17 cellular contexts compared by ENCODE assay signal in genomic region chrY:10973422-10973821, GRCh38.
DNase-seq lines count a peak whose midpoint lies in the region; ATAC-seq, FAIRE-seq and TF ChIP-seq lines count a peak whose summit lies in the region.
"Had no signal": no experiment of that assay in that cellular context is flagged by ENCODE, and none has a peak within 500 bp of the region (broad histone marks: within the 10 kb centered on the region; RNA-seq: fewer than 3 reads in every experiment).

No MANE protein-coding gene starts in this region.

- H3K27me3 ChIP-seq in right lobe of liver: no peaks in the 10 kb centered on the region
- H3K27me3 ChIP-seq in HepG2 (ENCODE audit: control insufficient read depth in 1 of 2, insufficient read depth in 2 of 2, low read length in 2 of 2): no peaks in the 10 kb centered on the region
- H3K27me3 ChIP-seq in left lung: no peaks in the 10 kb centered on the region
- H3K27me3 ChIP-seq in spleen (replicated peaks in 1 of 7): no peaks in the 10 kb centered on the region
- H3K27me3 ChIP-seq: BLaER1 treated with 17β-estradiol and CSF1 and Interleukin-3, amounts not matched to agents 10 nM and 100 nM had no signal

- TF ChIP-seq RAD21 in HepG2 (CRISPR knock-in tag; IDR thresholded peaks at IDR 0.05): no peak

- no peak overlapping the region for H3K4me2 ChIP-seq in HepG2 (ENCODE audit: low read depth, low read length)
- H3K4me2 ChIP-seq: BLaER1 treated with 17β-estradiol and CSF1 and Interleukin-3, amounts not matched to agents 10 nM and 100 nM had no signal

- no peaks in the 10 kb centered on the region for H3K79me2 ChIP-seq in HepG2 (ENCODE audit: insufficient read depth, low read length)

- no TSS peak for BruUV-seq in HepG2 (replicated peaks; lab: Mats Ljungman, UMichigan)

- POLR2A ChIA-PET in HepG2 (lab: Yijun Ruan, JAX): no interaction called here

- ATAC-seq in right lobe of liver (no peak), HepG2 (no peak), left lung (no peak)
- ATAC-seq: PC-3 had no signal

- no peaks in the 10 kb centered on the region for H3K4me1 ChIP-seq in right lobe of liver
- no peaks in the 10 kb centered on the region for H3K4me1 ChIP-seq in HepG2 (ENCODE audit: insufficient read depth, low read length)
- no peaks in the 10 kb centered on the region for H3K4me1 ChIP-seq in left lung
- no peaks in the 10 kb centered on the region for H3K4me1 ChIP-seq in spleen
- H3K4me1 ChIP-seq: BLaER1 treated with 17β-estradiol and CSF1 and Interleukin-3, amounts not matched to agents 10 nM and 100 nM had no signal

- H4K20me1 ChIP-seq in HepG2 (ENCODE audit: insufficient read depth, low read length): no peaks in the 10 kb centered on the region
- H4K20me1 ChIP-seq: BLaER1 treated with 17β-estradiol and CSF1 and Interleukin-3, amounts not matched to agents 10 nM and 100 nM had no signal

- DNase-seq in right lobe of liver (peak in 2 of 3 donors; percentile 10 to 21), HepG2 (ENCODE audit: low spot score) (no peak), left lung (peak; percentile 4 to 9), spleen (peak; percentile 35), GM12892 (ENCODE audit: insufficient read length) (no peak), SK-N-DZ (ENCODE audit: low spot score) (no peak), globus pallidus (ENCODE audit: low spot score) (no peak)
- DNase-seq: CD8-positive, alpha-beta memory T cell; DMS79; KG1; NCI-H1417 treated with DMSO at 0.1 percent for 48 hours; NCI-H1930; NCI-H345; NCI-H524 treated with DMSO at 0.1 percent for 48 hours; PC-3 had no signal

- H3K4me3 ChIP-seq in right lobe of liver (no peak overlapping the region), HepG2 (replicated peaks in 1 of 3; ENCODE audit: insufficient read depth in 1 of 3, low read depth in 2 of 3, low read length in 3 of 3) (no peak overlapping the region), left lung (no peak overlapping the region), spleen (no peak overlapping the region)
- H3K4me3 ChIP-seq: BLaER1 treated with 17β-estradiol and CSF1 and Interleukin-3, amounts not matched to agents 10 nM and 100 nM had no signal

- 4% methylated on average over 4 of the region's 10 CpGs for WGBS in right lobe of liver (ENCODE audit: insufficient coverage, low coverage, low lambda C conversion rate, missing lambda C conversion rate)
- WGBS in HepG2 (ENCODE audit: low lambda C conversion rate): 53% methylated on average over 10 of the region's 10 CpGs
- 21 to 75% (median 47%) methylated on average over 8 to 10 of the region's 10 CpGs; no CpG with 5 or more reads in 1 of the 5 donors for WGBS in spleen, 5 donors

- H3K27ac ChIP-seq in right lobe of liver: no peak overlapping the region
- no peak overlapping the region for H3K27ac ChIP-seq in HepG2 (ENCODE audit: extremely low read length, insufficient read depth, low read length)
- no peak overlapping the region for H3K27ac ChIP-seq in left lung
- no peak overlapping the region for H3K27ac ChIP-seq in spleen
- H3K27ac ChIP-seq: BLaER1 treated with 17β-estradiol and CSF1 and Interleukin-3, amounts not matched to agents 10 nM and 100 nM had no signal

- FAIRE-seq in HepG2 (lab: Jason Lieb, UNC): no peak
- FAIRE-seq in GM12892 (lab: Jason Lieb, UNC): no peak
- FAIRE-seq: H54 had no signal

- intact Hi-C loops in right lobe of liver (cut with DNase I): no loop called here
- intact Hi-C loops in HepG2 (cut with micrococcal nuclease; ENCODE audit: unreplicated experiment): no loop called here
- intact Hi-C loops in left lung (cut with DNase I): no loop called here
- intact Hi-C loops in spleen (cut with DNase I; ENCODE audit: low total_unique reads): no loop called here

- H3K36me3 ChIP-seq in right lobe of liver: no peaks in the 10 kb centered on the region
- H3K36me3 ChIP-seq in HepG2 (replicated peaks in 1 of 2; ENCODE audit: control insufficient read depth in 1 of 2, insufficient read depth in 2 of 2, low read length in 2 of 2): no peaks in the 10 kb centered on the region
- H3K36me3 ChIP-seq in left lung: no peaks in the 10 kb centered on the region
- no peaks in the 10 kb centered on the region for H3K36me3 ChIP-seq in spleen
- H3K36me3 ChIP-seq: BLaER1 treated with 17β-estradiol and CSF1 and Interleukin-3, amounts not matched to agents 10 nM and 100 nM had no signal

- in situ Hi-C loops in HepG2 (cut with HindIII; ENCODE audit: extremely low pct_ligation_motif_present, low pct_unique_long_range_greater_than_20kb): no loop called here

- no peak overlapping the region for H3K9ac ChIP-seq in HepG2 (ENCODE audit: insufficient read depth, low read depth, low read length)
- H3K9ac ChIP-seq: BLaER1 treated with 17β-estradiol and CSF1 and Interleukin-3, amounts not matched to agents 10 nM and 100 nM had no signal

- CTCF ChIA-PET in HepG2 (lab: Yijun Ruan, JAX; ENCODE audit: low intra/inter-chr PET ratio, low total read pairs): no interaction called here

- H3K9me3 ChIP-seq in right lobe of liver (no peaks in the 10 kb centered on the region), HepG2 (ENCODE audit: low read length) (peaks cover 93% of the 10 kb centered on the region), left lung (peaks cover 0 to 62% of the 10 kb centered on the region in 2 donors), spleen (peaks cover 0 to 89% (median 0%) of the 10 kb centered on the region in 8 donors)

- TF ChIP-seq EP300 in HepG2 (IDR thresholded peaks at IDR 0.05; ENCODE audit: low read depth in 2 of 2, low read length in 2 of 2): no peak
- no peak for TF ChIP-seq EP300 in HepG2 (CRISPR knock-in tag; IDR thresholded peaks at IDR 0.05; ENCODE audit: borderline replicate concordance)

- no peak for TF ChIP-seq POLR2A in right lobe of liver (IDR thresholded peaks at IDR 0.05)
- TF ChIP-seq POLR2A in HepG2 (IDR thresholded peaks at IDR 0.05; ENCODE audit: insufficient read depth in 1 of 2, low read depth in 2 of 2, low read length in 2 of 2): no peak
- TF ChIP-seq POLR2A in spleen (IDR thresholded peaks at IDR 0.05): no peak
- no peak for TF ChIP-seq POLR2A in GM12892 (IDR thresholded peaks at IDR 0.05; ENCODE audit: low read depth, low read length)

- TF ChIP-seq CTCF in right lobe of liver (IDR thresholded peaks at IDR 0.05): no peak
- no peak for TF ChIP-seq CTCF in HepG2 (CRISPR knock-in tag; IDR thresholded peaks at IDR 0.05)
- no peak for TF ChIP-seq CTCF in left lung (IDR thresholded peaks at IDR 0.05)
- no peak for TF ChIP-seq CTCF in spleen (IDR thresholded peaks at IDR 0.05 in 8 of 11, conservative IDR thresholded peaks at IDR 0.05 in 3 of 11)

- no peak overlapping the region for H2AFZ ChIP-seq in HepG2 (ENCODE audit: low read length)

TF ChIP-seq in HepG2, 621 proteins besides CTCF, POLR2A, EP300 and RAD21 (continues in another document):
- no peak for TF ChIP-seq MTA1 (CRISPR knock-in tag; IDR thresholded peaks at IDR 0.05; ENCODE audit: borderline replicate concordance)
- TF ChIP-seq ZNF557 (CRISPR knock-in tag; IDR thresholded peaks at IDR 0.05): no peak
- TF ChIP-seq GPBP1L1 (CRISPR knock-in tag; IDR thresholded peaks at IDR 0.05): no peak
- no peak for TF ChIP-seq ZNF616 (CRISPR knock-in tag; IDR thresholded peaks at IDR 0.05; ENCODE audit: low read depth)
- no peak for TF ChIP-seq SNAPC4 (CRISPR knock-in tag; IDR thresholded peaks at IDR 0.05)
- no peak for TF ChIP-seq ZNF383 (CRISPR knock-in tag; IDR thresholded peaks at IDR 0.05; ENCODE audit: borderline replicate concordance)
- no peak for TF ChIP-seq RARA (CRISPR knock-in tag; IDR thresholded peaks at IDR 0.05)
- no peak for TF ChIP-seq TAF15 (IDR thresholded peaks at IDR 0.05; ENCODE audit: low read depth, low read length, poor library complexity, severe bottlenecking)
- TF ChIP-seq ZIK1 (CRISPR knock-in tag; IDR thresholded peaks at IDR 0.05; ENCODE audit: borderline replicate concordance, low read depth): no peak

Comparison
In these comparisons a context has a peak if more than half of its experiments do, and no peak if none do; other contexts are left out.
1. DNase-seq: peak in right lobe of liver (2 of 3), left lung (2 of 2) and spleen (single experiment); none in HepG2 (single experiment), GM12892 (single experiment), SK-N-DZ (single experiment) and globus pallidus (single experiment).